14 cellular contexts compared by ENCODE assay signal in the genomic region with DNA sequence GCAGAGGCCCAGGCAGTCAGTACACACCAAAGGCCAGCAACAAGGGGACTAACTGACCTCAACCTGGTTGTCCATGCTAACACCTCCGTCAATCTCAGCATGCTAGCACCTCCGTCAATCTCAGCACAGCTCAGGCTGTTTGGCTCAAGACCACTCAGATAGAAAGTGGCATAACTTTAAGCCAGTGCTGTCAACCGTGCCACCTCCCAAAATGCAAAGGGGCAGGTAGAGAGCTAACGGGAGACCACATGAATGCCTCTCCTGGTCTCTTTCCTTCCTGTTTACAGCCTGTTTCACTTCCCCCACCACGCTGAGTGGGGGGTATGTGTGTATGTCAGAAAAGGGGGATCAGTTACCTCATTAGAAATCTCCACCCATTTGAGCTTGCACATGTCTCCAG. TPM values are rescaled to one million over a fixed set of nuclear protein-coding genes. Genes with fewer than 3 reads are reported as not detected.
DNase-seq lines count a peak whose midpoint lies in the region; ATAC-seq and TF ChIP-seq lines count a peak whose summit lies in the region.
"Had no signal": no experiment of that assay in that cellular context is flagged by ENCODE, and none has a peak within 500 bp of the region (broad histone marks: within the 10 kb centered on the region; RNA-seq: fewer than 3 reads in every experiment).

No MANE protein-coding gene starts in this region.

- no peak for TF ChIP-seq CTCF in omental fat pad (IDR thresholded peaks at IDR 0.05)

- H3K9me3 Mint-ChIP-seq in activated naive CD4-positive, alpha-beta T cell treated with anti-CD3 and anti-CD28 coated beads, Interleukin-2, amount 50 U/mL, for 72 hours = no peaks in the 10 kb centered on the region

- peaks cover 39 to 45% of the 10 kb centered on the region in 2 donors for H3K36me3 ChIP-seq in stomach smooth muscle (ENCODE audit: control insufficient read depth in 2 of 2, insufficient read depth in 2 of 2, low read length in 2 of 2)

- no peaks in the 10 kb centered on the region for H3K9me3 ChIP-seq in stomach smooth muscle (ENCODE audit: control insufficient read depth in 2 of 2, low read length in 2 of 2)
- H3K9me3 ChIP-seq: heart left ventricle had no signal

- DNase-seq in activated gamma-delta T cell treated with Interleukin-2 at 50 U/mL for 16 hours = peak; percentile 61
- no peak for DNase-seq in activated gamma-delta T cell (lab: John Stamatoyannopoulos, UW)
- DNase-seq in MV-4-11 (lab: John Stamatoyannopoulos, UW) = peak; percentile 65
- no peak for DNase-seq in activated naive CD4-positive, alpha-beta T cell treated with anti-CD3 and anti-CD28 coated beads, Interleukin-2, amount 50 U/mL, for 72 hours (ENCODE audit: low spot score in 2 of 2)
- no peak for DNase-seq in DMS 273 (lab: John Stamatoyannopoulos, UW; ENCODE audit: unreplicated experiment)
- DNase-seq in omental fat pad (ENCODE audit: low spot score) = no peak
- no peak for DNase-seq in NCI-H2171 (lab: John Stamatoyannopoulos, UW)
- DNase-seq: amygdala, heart left ventricle, NCI-H187 had no signal

- no peak overlapping the region for H3K9ac ChIP-seq in stomach smooth muscle (ENCODE audit: low read length in 2 of 2)

- peak overlapping the region; percentile 24 for H3K27ac ChIP-seq in stomach smooth muscle (ENCODE audit: low read length)

- H3K27me3 ChIP-seq in stomach smooth muscle (ENCODE audit: control insufficient read depth in 1 of 2, insufficient read depth in 2 of 2, low read length in 2 of 2) = no peaks in the 10 kb centered on the region
- H3K27me3 ChIP-seq: heart left ventricle had no signal

- ATAC-seq in activated naive CD4-positive, alpha-beta T cell treated with anti-CD3 and anti-CD28 coated beads, Interleukin-2, amount 50 U/mL, for 72 hours = no peak
- no peak for ATAC-seq in omental fat pad (ENCODE audit: low FRiP score)
- ATAC-seq: heart left ventricle, Panc1 had no signal

- no peak overlapping the region for H3K4me3 ChIP-seq in stomach smooth muscle (ENCODE audit: low read length in 2 of 2)
- H3K4me3 ChIP-seq: lung had no signal

- peaks cover 24% of the 10 kb centered on the region for H3K4me1 ChIP-seq in stomach smooth muscle (ENCODE audit: control insufficient read depth, insufficient read depth, low read length)

- H3K27ac Mint-ChIP-seq in activated naive CD4-positive, alpha-beta T cell treated with anti-CD3 and anti-CD28 coated beads, Interleukin-2, amount 50 U/mL, for 72 hours = peak overlapping the region; percentile 46 to 88

- peaks cover 43 to 47% of the 10 kb centered on the region in 2 donors for H3K36me3 Mint-ChIP-seq in activated naive CD4-positive, alpha-beta T cell treated with anti-CD3 and anti-CD28 coated beads, Interleukin-2, amount 50 U/mL, for 72 hours

RNA-seq across cellular contexts. Expression of gene UBTF, which starts 3.3 kb away (rescaled TPM):
- total RNA-seq in activated naive CD4-positive, alpha-beta T cell treated with anti-CD3 and anti-CD28 coated beads, Interleukin-2, amount 50 U/mL, for 72 hours = 100 to 1,000 TPM; 112 to 134 TPM
- total RNA-seq in omental fat pad = 10 to 100 TPM; 32.9 to 60.2 (median 41.2) TPM

RNA-seq across cellular contexts. Expression of gene ATXN7L3, which starts 16.5 kb away (rescaled TPM):
- total RNA-seq in activated naive CD4-positive, alpha-beta T cell treated with anti-CD3 and anti-CD28 coated beads, Interleukin-2, amount 50 U/mL, for 72 hours = 10 to 100 TPM; 81.1 to 94.4 TPM
- total RNA-seq in omental fat pad = 10 to 100 TPM; 37.8 to 55.2 (median 45.0) TPM

RNA-seq across cellular contexts. Expression of gene TMUB2, which starts 29.4 kb away (rescaled TPM):
- 10 to 100 TPM; 27.4 to 50.4 TPM for total RNA-seq in activated naive CD4-positive, alpha-beta T cell treated with anti-CD3 and anti-CD28 coated beads, Interleukin-2, amount 50 U/mL, for 72 hours
- 10 to 100 TPM; 31.7 to 41.2 (median 35.8) TPM for total RNA-seq in omental fat pad

RNA-seq across cellular contexts. Expression of gene ASB16, which starts 45.7 kb away (rescaled TPM):
- under 1 TPM; 0.39 to 0.52 TPM for total RNA-seq in activated naive CD4-positive, alpha-beta T cell treated with anti-CD3 and anti-CD28 coated beads, Interleukin-2, amount 50 U/mL, for 72 hours
- total RNA-seq in omental fat pad = under 1 TPM in 1 of 4 donors, not detected in 3; 0.19 TPM
- total RNA-seq: pulmonary artery endothelial cell had no signal

RNA-seq across cellular contexts. Expression of gene SLC4A1, which starts 51.8 kb away (rescaled TPM):
- total RNA-seq in activated naive CD4-positive, alpha-beta T cell treated with anti-CD3 and anti-CD28 coated beads, Interleukin-2, amount 50 U/mL, for 72 hours = not detected
- total RNA-seq in omental fat pad = 1 to 10 TPM in 1 of 4 donors, under 1 TPM in 3; 0.16 to 1.2 (median 0.56) TPM
- total RNA-seq: pulmonary artery endothelial cell had no signal

Comparison
In these comparisons a context has a peak if more than half of its experiments do, and no peak if none do; other contexts are left out.
1. DNase-seq: peak in activated gamma-delta T cell treated with Interleukin-2 at 50 U/mL for 16 hours (single experiment) and MV-4-11 (single experiment); none in activated gamma-delta T cell (single experiment), activated naive CD4-positive, alpha-beta T cell treated with anti-CD3 and anti-CD28 coated beads, Interleukin-2, amount 50 U/mL, for 72 hours (0 of 2), DMS 273 (single experiment), omental fat pad (single experiment) and NCI-H2171 (single experiment).